In genomic region chr7:158861936-158862704, GRCh38 we compare ENCODE assay signal across 10 cellular contexts. TPM values are rescaled to one million over a fixed set of nuclear protein-coding genes. Genes with fewer than 3 reads are reported as not detected.
DNase-seq lines count a peak whose midpoint lies in the region; ATAC-seq and TF ChIP-seq lines count a peak whose summit lies in the region.
"Had no signal": no experiment of that assay in that cellular context is flagged by ENCODE, and none has a peak within 500 bp of the region (broad histone marks: within the 10 kb centered on the region; RNA-seq: fewer than 3 reads in every experiment).

No MANE protein-coding gene starts in this region.

- H3K27ac ChIP-seq in CD4-positive, alpha-beta T cell (ENCODE audit: low read depth, low read length) = no peak overlapping the region
- no peak overlapping the region for H3K27ac ChIP-seq in GM23338 (ENCODE audit: low read depth)

- H3K4me2 ChIP-seq in GM23338 = peak overlapping the region; percentile 62

- H3F3A ChIP-seq in GM23338 (replicated peaks; ENCODE audit: low read depth) = 0 out of 2 replicates have a peak, but pooled peaks cover 3% of the 10 kb centered on the region

- H3K9me3 Mint-ChIP-seq in CD4-positive, alpha-beta T cell = no peaks in the 10 kb centered on the region
- H3K9me3 Mint-ChIP-seq in GM23338 (peaks cover 13% of the 10 kb centered on the region), nephron progenitor cell (peaks cover 5% of the 10 kb centered on the region)
- H3K9me3 Mint-ChIP-seq in central memory CD8-positive, alpha-beta T cell = no peaks in the 10 kb centered on the region

- H3K79me2 ChIP-seq in GM23338 (replicated peaks; ENCODE audit: insufficient read depth) = peaks cover 39% of the 10 kb centered on the region

- CTCF ChIA-PET in CD4-positive, alpha-beta T cell (lab: Charles Lee) = no interaction called here

- no peak for ATAC-seq in CD4-positive, alpha-beta T cell (ENCODE audit: poor library complexity)
- no peak for ATAC-seq in GM23338
- ATAC-seq in central memory CD8-positive, alpha-beta T cell (replicated peaks; ENCODE audit: extremely low read depth, poor library complexity, severe bottlenecking) = no peak
- no peak for ATAC-seq in HG03039 (IDR thresholded peaks at IDR 0.05; ENCODE audit: unreplicated experiment)

- peak overlapping the region; percentile 83 for H3K4me3 Mint-ChIP-seq in CD4-positive, alpha-beta T cell
- H3K4me3 Mint-ChIP-seq in GM23338 = peak overlapping the region; percentile 54
- H3K4me3 Mint-ChIP-seq in central memory CD8-positive, alpha-beta T cell = peak overlapping the region; percentile 54
- H3K4me3 Mint-ChIP-seq in nephron progenitor cell = peak overlapping the region; percentile 87

- no peaks in the 10 kb centered on the region for H3K27me3 ChIP-seq in CD4-positive, alpha-beta T cell (ENCODE audit: control insufficient read depth, insufficient read depth, low read length)
- H3K27me3 ChIP-seq in GM23338 (ENCODE audit: insufficient read depth) = peaks cover 5% of the 10 kb centered on the region; the same call in 1 of the 2 replicates

- H3K36me3 Mint-ChIP-seq in CD4-positive, alpha-beta T cell (ENCODE audit: low read depth) = no peaks in the 10 kb centered on the region
- H3K36me3 Mint-ChIP-seq in GM23338 (ENCODE audit: low read depth) (peaks cover 25% of the 10 kb centered on the region), nephron progenitor cell (ENCODE audit: low read depth) (peaks cover 25% of the 10 kb centered on the region)
- H3K36me3 Mint-ChIP-seq in central memory CD8-positive, alpha-beta T cell (ENCODE audit: insufficient read depth) = peaks cover 8% of the 10 kb centered on the region

- intact Hi-C loops in CD4-positive, alpha-beta T cell (cut with DNase I, micrococcal nuclease) = no loop called here

- H3K4me3 ChIP-seq in GM23338 (no peak overlapping the region), foreskin fibroblast (ENCODE audit: low read depth in 1 of 2, low read length in 2 of 2) (no peak overlapping the region)

- H3K27ac Mint-ChIP-seq in CD4-positive, alpha-beta T cell = peak overlapping the region; percentile 76
- H3K27ac Mint-ChIP-seq in GM23338 (no peak overlapping the region), nephron progenitor cell (peak overlapping the region; percentile 99)
- no peak overlapping the region for H3K27ac Mint-ChIP-seq in central memory CD8-positive, alpha-beta T cell (ENCODE audit: low read depth)

- DNase-seq in CD4-positive, alpha-beta T cell = no peak
- DNase-seq in GM23338 (ENCODE audit: low spot score) (no peak), nephron progenitor cell (no peak), NCI-H69 (lab: John Stamatoyannopoulos, UW) (no peak), NCI-H1436 treated with DMSO at 0.1 percent for 48 hours (lab: John Stamatoyannopoulos, UW) (no peak), foreskin fibroblast (no peak)
- DNase-seq in central memory CD8-positive, alpha-beta T cell (ENCODE audit: low spot score in 2 of 2) = no peak
- DNase-seq: effector memory CD4-positive, alpha-beta T cell; hypothalamus had no signal

- POLR2A ChIA-PET in CD4-positive, alpha-beta T cell (lab: Charles Lee) = interaction anchor here (1.2 to 2.3 kb wide), 3 partner anchors 15 to 157 kb away, joined by 3 to 14 read pairs (median 10); no protein-coding TSS in a partner anchor

- H3K9me3 ChIP-seq in CD4-positive, alpha-beta T cell (ENCODE audit: control insufficient read depth, low read length) = no peaks in the 10 kb centered on the region

- no peaks in the 10 kb centered on the region for H3K9me2 ChIP-seq in GM23338 (ENCODE audit: insufficient read depth)

- TF ChIP-seq CTCF in CD4-positive, alpha-beta T cell (IDR thresholded peaks at IDR 0.05) = no peak
- peak; percentile 20; a peak in 2 of 4 replicates for TF ChIP-seq CTCF in GM23338 (conservative IDR thresholded peaks at IDR 0.05; ENCODE audit: low read depth in 2 of 2)
- TF ChIP-seq CTCF in nephron progenitor cell (IDR thresholded peaks at IDR 0.05) = no peak
- no peak for TF ChIP-seq CTCF in foreskin fibroblast (IDR thresholded peaks at IDR 0.05; ENCODE audit: low read depth, low read length)

- peaks cover 71% of the 10 kb centered on the region for H3K4me1 Mint-ChIP-seq in CD4-positive, alpha-beta T cell (ENCODE audit: low read depth)
- H3K4me1 Mint-ChIP-seq in GM23338 (peaks cover 57% of the 10 kb centered on the region), nephron progenitor cell (peaks cover 90% of the 10 kb centered on the region)
- H3K4me1 Mint-ChIP-seq in central memory CD8-positive, alpha-beta T cell = peaks cover 35% of the 10 kb centered on the region

- peaks cover 46% of the 10 kb centered on the region for H3K4me1 ChIP-seq in GM23338 (ENCODE audit: insufficient read depth)

- H3K27me3 Mint-ChIP-seq in CD4-positive, alpha-beta T cell = no peaks in the 10 kb centered on the region
- H3K27me3 Mint-ChIP-seq in GM23338 (ENCODE audit: insufficient read depth, low read depth, poor library complexity) (peaks cover 20% of the 10 kb centered on the region), nephron progenitor cell (ENCODE audit: low read depth, poor library complexity) (peaks cover 14% of the 10 kb centered on the region)
- no peaks in the 10 kb centered on the region for H3K27me3 Mint-ChIP-seq in central memory CD8-positive, alpha-beta T cell

- 0 out of 2 replicates have a peak, but pooled peaks cover 3% of the 10 kb centered on the region for H4K20me1 ChIP-seq in GM23338 (replicated peaks; ENCODE audit: insufficient read depth)

- H3K36me3 ChIP-seq in GM23338 (ENCODE audit: insufficient read depth) = no peaks in the 10 kb centered on the region

- no peak overlapping the region for H2AFZ ChIP-seq in GM23338

TF ChIP-seq in GM23338, 12 proteins besides CTCF, POLR2A, EP300 and RAD21 (continues in another document):
- TF ChIP-seq ZNF462 (CRISPR knock-in tag; IDR thresholded peaks at IDR 0.05) = no peak
- TF ChIP-seq JUNB (IDR thresholded peaks at IDR 0.05; ENCODE audit: unreplicated experiment) = no peak
- TF ChIP-seq ZNF114 (CRISPR knock-in tag; IDR thresholded peaks at IDR 0.05) = no peak

RNA-seq across cellular contexts. Expression of gene DYNC2I1, which starts 5.8 kb away (rescaled TPM):
- 10 to 100 TPM; 12.9 to 14.1 TPM for total RNA-seq in CD4-positive, alpha-beta T cell
- 8.3 and 9.0 TPM in 2 replicates for total RNA-seq in GM23338 (2014; rRNA removed; shearing (Covaris generic))
- polyA plus RNA-seq in GM23338 (2016; fragmentation: Nextera tagmentation; extraction: Ambion mirVana) = 54.4 and 60.9 TPM in 2 replicates

RNA-seq across cellular contexts. Expression of gene ESYT2, which starts 32.8 kb away (rescaled TPM):
- 100 to 1,000 TPM; 106 to 112 TPM for total RNA-seq in CD4-positive, alpha-beta T cell
- 50.3 and 52.7 TPM in 2 replicates for total RNA-seq in GM23338 (2014; rRNA removed; shearing (Covaris generic))
- polyA plus RNA-seq in GM23338 (2016; fragmentation: Nextera tagmentation; extraction: Ambion mirVana) = 9.6 TPM in 2 replicates

Comparison
In these comparisons a context has a peak if more than half of its experiments do, and no peak if none do; other contexts are left out.
1. H3K27ac Mint-ChIP-seq: peak in CD4-positive, alpha-beta T cell (single experiment) and nephron progenitor cell (single experiment); none in GM23338 (single experiment) and central memory CD8-positive, alpha-beta T cell (single experiment).
2. CTCF ChIP-seq: peak in GM23338 (2 of 2); none in CD4-positive, alpha-beta T cell (single experiment), nephron progenitor cell (single experiment) and foreskin fibroblast (single experiment).
3. Peak in every context shown above with its lines, with median percentiles within 50 percentile points of each other: H3K4me3 Mint-ChIP-seq.